In the genomic region with DNA sequence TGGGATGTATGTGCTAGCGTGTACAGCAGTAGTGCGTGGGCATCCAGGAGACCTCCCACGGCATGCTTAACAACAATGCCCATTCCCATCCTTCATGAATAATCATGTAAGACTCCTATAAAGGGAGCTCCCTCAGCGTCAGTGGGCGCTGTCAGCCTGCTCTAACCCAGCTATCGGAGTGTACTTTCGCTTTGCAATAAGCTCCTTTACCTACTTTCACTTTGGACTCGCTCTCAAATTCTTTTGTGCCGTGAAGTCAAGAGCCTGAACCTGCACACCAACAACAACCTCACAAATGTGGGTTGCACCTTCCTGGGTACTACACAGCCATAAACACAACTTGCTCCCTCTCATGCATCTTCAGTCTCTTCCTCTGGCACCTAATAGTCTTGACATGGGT, we compare ENCODE assay signal across 10 cellular contexts.
DNase-seq lines count a peak whose midpoint lies in the region; ATAC-seq and TF ChIP-seq lines count a peak whose summit lies in the region.
"Had no signal": no experiment of that assay in that cellular context is flagged by ENCODE, and none has a peak within 500 bp of the region (broad histone marks: within the 10 kb centered on the region; RNA-seq: fewer than 3 reads in every experiment).

No MANE protein-coding gene starts in this region.

- DNase-seq in Caco-2 = no peak
- peak; percentile 10 for DNase-seq in MG63
- DNase-seq in activated CD4-positive, alpha-beta T cell treated with anti-CD3 and anti-CD28 coated beads, Interleukin-2, amount 50 U/mL, for 4 hours = peak; percentile 9 to 22
- no peak for DNase-seq in left lobe of liver (ENCODE audit: low spot score)
- no peak for DNase-seq in NOMO-1 (lab: John Stamatoyannopoulos, UW; ENCODE audit: unreplicated experiment in 2 of 2)
- DNase-seq in kidney glomerular epithelial cell (lab: John Stamatoyannopoulos, UW) = no peak
- DNase-seq in NCI-H1092 (lab: John Stamatoyannopoulos, UW) = no peak
- DNase-seq: dorsolateral prefrontal cortex, nephron progenitor cell had no signal

- peaks cover 22% of the 10 kb centered on the region for H3K27me3 Mint-ChIP-seq in Caco-2 (ENCODE audit: insufficient read depth, unreplicated experiment)

- H3K36me3 ChIP-seq in Caco-2 (ENCODE audit: control insufficient read depth, insufficient read depth, low read length) (no peaks in the 10 kb centered on the region), MG63 (no peaks in the 10 kb centered on the region)

- 0 out of 2 replicates have a peak, but pooled peaks cover 2% of the 10 kb centered on the region for H3K27me3 ChIP-seq in Caco-2 (replicated peaks; ENCODE audit: control insufficient read depth, insufficient read depth, low read length)
- H3K27me3 ChIP-seq in MG63 = peaks cover 5% of the 10 kb centered on the region
- H3K27me3 ChIP-seq: dorsolateral prefrontal cortex had no signal

- intact Hi-C loops in Caco-2 (cut with micrococcal nuclease; ENCODE audit: unreplicated experiment) = no loop called here

- no peak overlapping the region for H3K27ac Mint-ChIP-seq in Caco-2 (ENCODE audit: unreplicated experiment)
- H3K27ac Mint-ChIP-seq: nephron progenitor cell had no signal

- H3K4me1 Mint-ChIP-seq in Caco-2 (ENCODE audit: low read depth, unreplicated experiment) = no peaks in the 10 kb centered on the region

- no peaks in the 10 kb centered on the region for H3K9me3 Mint-ChIP-seq in Caco-2 (ENCODE audit: unreplicated experiment)
- H3K9me3 Mint-ChIP-seq: nephron progenitor cell had no signal

- no peaks in the 10 kb centered on the region for H3K36me3 Mint-ChIP-seq in Caco-2 (ENCODE audit: insufficient read depth, unreplicated experiment)

- ATAC-seq in left lobe of liver (peak; percentile 48), esophagus mucosa (no peak)

- BruUV-seq in Caco-2 (replicated peaks; lab: Mats Ljungman, UMichigan) = no TSS peak

- CTCF ChIA-PET in Caco-2 (lab: Charles Lee) = no interaction called here

- TF ChIP-seq CTCF in Caco-2 (IDR thresholded peaks at IDR 0.05; ENCODE audit: insufficient read depth in 1 of 2, low read depth in 1 of 2, low read length in 1 of 2, severe bottlenecking in 1 of 2, unreplicated experiment in 1 of 2) = no peak

- H3K4me3 ChIP-seq in Caco-2 (ENCODE audit: low read depth, low read length) = no peak overlapping the region
- peak overlapping the region; percentile 33 for H3K4me3 ChIP-seq in MG63

- H3K4me3 Mint-ChIP-seq in Caco-2 (ENCODE audit: unreplicated experiment) = peak overlapping the region; percentile 10
- H3K4me3 Mint-ChIP-seq: nephron progenitor cell had no signal

- H3K9me3 ChIP-seq in Caco-2 (no peaks in the 10 kb centered on the region), MG63 (no peaks in the 10 kb centered on the region)

- no peaks in the 10 kb centered on the region for H3K4me1 ChIP-seq in Caco-2

- POLR2A ChIA-PET in Caco-2 (lab: Charles Lee) = no interaction called here

Comparison
In these comparisons a context has a peak if more than half of its experiments do, and no peak if none do; other contexts are left out.
1. DNase-seq: peak in MG63 (single experiment) and activated CD4-positive, alpha-beta T cell treated with anti-CD3 and anti-CD28 coated beads, Interleukin-2, amount 50 U/mL, for 4 hours (2 of 2); none in Caco-2 (0 of 2), left lobe of liver (single experiment), NOMO-1 (0 of 2), kidney glomerular epithelial cell (single experiment) and NCI-H1092 (single experiment).